Comparison of ENCODE assay signal across 1 cellular context in the genomic region with DNA sequence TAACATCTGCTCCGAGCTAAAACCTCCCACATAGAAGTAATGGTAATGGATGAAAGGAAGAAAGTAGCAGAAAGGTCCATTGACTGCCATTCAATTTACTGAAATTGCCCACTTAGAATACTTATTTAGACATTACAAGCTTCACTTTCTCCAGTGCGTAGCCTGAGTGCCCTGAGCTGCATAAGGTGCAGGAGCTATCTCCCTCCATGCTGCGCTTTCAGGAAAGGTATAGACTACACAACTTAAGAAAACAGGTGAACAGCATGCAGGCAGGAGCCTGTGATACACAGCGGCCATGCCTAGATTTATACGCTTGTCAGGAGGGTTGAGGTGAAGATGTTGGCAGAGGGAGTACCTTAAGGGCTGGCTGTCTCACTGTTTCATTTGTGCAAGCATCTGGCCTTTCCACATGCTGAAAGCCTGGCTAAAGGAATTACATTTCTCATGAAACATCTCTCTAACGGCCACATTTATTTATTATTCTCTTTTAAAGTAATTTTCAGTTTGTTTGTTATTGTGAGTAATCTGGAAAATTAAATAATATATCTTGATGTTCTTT.
TF ChIP-seq lines count a peak whose summit lies in the region.

No MANE protein-coding gene starts in this region.

TF ChIP-seq in GM23338, 12 proteins besides CTCF, POLR2A, EP300 and RAD21 (continued from another document):
- TF ChIP-seq STAT1 (IDR thresholded peaks at IDR 0.05; ENCODE audit: unreplicated experiment): no peak
- TF ChIP-seq EZH2 (IDR thresholded peaks at IDR 0.05; ENCODE audit: low read depth, unreplicated experiment): no peak
- TF ChIP-seq ZNF331 (CRISPR knock-in tag; IDR thresholded peaks at IDR 0.05; ENCODE audit: low read depth): no peak
- TF ChIP-seq EZH2phosphoT487 (IDR thresholded peaks at IDR 0.05; ENCODE audit: unreplicated experiment): no peak
- TF ChIP-seq JUNB (IDR thresholded peaks at IDR 0.05; ENCODE audit: unreplicated experiment): no peak
- TF ChIP-seq NANOG (IDR thresholded peaks at IDR 0.05; ENCODE audit: borderline replicate concordance): no peak
